Comparison of ENCODE assay signal across 8 cellular contexts in the genomic region with DNA sequence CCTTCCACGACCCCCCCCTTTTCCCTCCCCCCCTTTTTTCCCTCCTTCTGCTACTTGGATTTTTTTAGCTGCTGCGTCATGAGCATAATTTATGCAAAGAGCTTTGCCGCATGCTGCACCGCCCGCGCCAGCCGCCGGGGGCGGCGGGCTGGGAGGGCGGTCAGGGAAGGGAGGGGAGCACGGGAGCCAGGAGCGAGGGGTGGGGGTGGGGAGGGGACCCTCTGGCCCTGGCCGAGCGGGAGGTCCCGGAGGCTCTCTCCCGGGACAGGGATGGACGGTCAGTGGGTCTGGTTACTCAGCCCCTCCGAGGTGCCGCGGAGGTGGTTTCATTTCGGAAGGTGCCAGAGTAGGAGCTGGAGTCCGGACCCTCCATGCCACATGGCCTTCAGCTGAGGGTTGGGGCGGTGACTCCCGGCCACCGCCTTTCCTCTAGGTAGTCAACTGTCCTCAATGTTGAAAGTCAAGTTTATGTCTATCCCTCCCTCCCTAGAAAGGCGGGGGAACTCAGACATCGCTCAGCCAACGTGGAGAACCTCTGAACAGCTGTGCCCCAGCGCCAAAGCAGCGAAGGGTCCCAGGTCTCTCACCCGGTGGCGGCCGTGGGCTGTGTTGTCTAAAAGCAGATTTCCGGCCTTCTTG. TPM values are rescaled to one million over a fixed set of nuclear protein-coding genes. Genes with fewer than 3 reads are reported as not detected.
DNase-seq lines count a peak whose midpoint lies in the region; ATAC-seq and TF ChIP-seq lines count a peak whose summit lies in the region.

A gene with protein sequence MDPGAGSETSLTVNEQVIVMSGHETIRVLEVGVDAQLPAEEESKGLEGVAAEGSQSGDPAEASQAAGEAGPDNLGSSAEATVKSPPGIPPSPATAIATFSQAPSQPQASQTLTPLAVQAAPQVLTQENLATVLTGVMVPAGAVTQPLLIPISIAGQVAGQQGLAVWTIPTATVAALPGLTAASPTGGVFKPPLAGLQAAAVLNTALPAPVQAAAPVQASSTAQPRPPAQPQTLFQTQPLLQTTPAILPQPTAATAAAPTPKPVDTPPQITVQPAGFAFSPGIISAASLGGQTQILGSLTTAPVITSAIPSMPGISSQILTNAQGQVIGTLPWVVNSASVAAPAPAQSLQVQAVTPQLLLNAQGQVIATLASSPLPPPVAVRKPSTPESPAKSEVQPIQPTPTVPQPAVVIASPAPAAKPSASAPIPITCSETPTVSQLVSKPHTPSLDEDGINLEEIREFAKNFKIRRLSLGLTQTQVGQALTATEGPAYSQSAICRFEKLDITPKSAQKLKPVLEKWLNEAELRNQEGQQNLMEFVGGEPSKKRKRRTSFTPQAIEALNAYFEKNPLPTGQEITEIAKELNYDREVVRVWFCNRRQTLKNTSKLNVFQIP (minus strand): TSS at position 95 of the 639 bp plus-strand sequence. CDS start 11,226 bp downstream, outside the sequence.

- peak within 1 kb of the TSS; percentile 94 to 96 (median 96) for H3K4me3 Mint-ChIP-seq in IgD-negative memory B cell

- TF ChIP-seq POLR2A in stomach (IDR thresholded peaks at IDR 0.05), result no peak

- peaks cover 19% of the 10 kb centered on the region for H3K79me2 ChIP-seq in neural cell (replicated peaks; ENCODE audit: insufficient read depth, low read length)

- WGBS in stomach, 5 donors, result 0 to 1% (median 1%) methylated on average over 31 to 35 of the region's 35 CpGs

- peak within 1 kb of the TSS; percentile 88 for H3K9ac ChIP-seq in neural cell (ENCODE audit: low read length)

- H3K4me1 ChIP-seq in stomach, result peaks cover 13 to 43% (median 27%) of the 10 kb centered on the region in 4 donors

- H3K9me3 ChIP-seq in neural cell (ENCODE audit: low read length) (no peaks in the 10 kb centered on the region), stomach (no peaks in the 10 kb centered on the region)

- H3K27me3 ChIP-seq in neural cell (ENCODE audit: insufficient read depth, low read depth, low read length), result no peaks in the 10 kb centered on the region
- no peaks in the 10 kb centered on the region for H3K27me3 ChIP-seq in stomach

- H3F3A ChIP-seq in neural cell (ENCODE audit: insufficient read depth, low read length, poor library complexity, severe bottlenecking), result no peaks in the 10 kb centered on the region

- H3K9me3 Mint-ChIP-seq in IgD-negative memory B cell, result no peaks in the 10 kb centered on the region

- H3K27ac ChIP-seq in neural cell (ENCODE audit: low read length) (peak within 1 kb of the TSS; percentile 68), stomach (peak within 1 kb of the TSS; percentile 97 to 99 (median 98))

- intact Hi-C loops in stomach (cut with DNase I; ENCODE audit: low total_unique reads), result no loop called here

- H2AFZ ChIP-seq in neural cell (ENCODE audit: low read depth, low read length), result peak within 1 kb of the TSS; percentile 83

- no peak for TF ChIP-seq RAD21 in neural cell (conservative IDR thresholded peaks at IDR 0.05)

- peaks cover 4% of the 10 kb centered on the region for H3K36me3 Mint-ChIP-seq in IgD-negative memory B cell

- H3K4me3 ChIP-seq in fibroblast of villous mesenchyme (ENCODE audit: low read depth, low read length) (peak within 1 kb of the TSS; percentile 77), neural cell (ENCODE audit: low read length) (peak within 1 kb of the TSS; percentile 86), stomach (peak within 1 kb of the TSS; percentile 83 to 97 (median 90))

- no peaks in the 10 kb centered on the region for H3K9me2 ChIP-seq in neural cell (ENCODE audit: insufficient read depth, low read length)

- H3K36me3 ChIP-seq in neural cell (ENCODE audit: insufficient read depth, low read length) (no peaks in the 10 kb centered on the region), stomach (no peaks in the 10 kb centered on the region)

- TF ChIP-seq EP300 in neural cell (conservative IDR thresholded peaks at IDR 0.05; ENCODE audit: poor library complexity, severe bottlenecking), result no peak
- TF ChIP-seq EP300 in stomach (IDR thresholded peaks at IDR 0.05), result no peak

- H3K4me1 Mint-ChIP-seq in IgD-negative memory B cell, result peaks cover 15 to 19% (median 18%) of the 10 kb centered on the region in 3 donors

- peak; percentile 72 for ATAC-seq in GM21447 (IDR thresholded peaks at IDR 0.05; ENCODE audit: unreplicated experiment)

- TF ChIP-seq CTCF in fibroblast of villous mesenchyme (IDR thresholded peaks at IDR 0.05; ENCODE audit: insufficient read depth, low read depth, low read length) (peak; percentile 62), neural cell (IDR thresholded peaks at IDR 0.05; ENCODE audit: poor library complexity, severe bottlenecking) (peak; percentile 57), stomach (IDR thresholded peaks at IDR 0.05) (peak in 5 of 7 experiments; percentile 58 to 83 (median 80))

- H3K27me3 Mint-ChIP-seq in IgD-negative memory B cell, result no peaks in the 10 kb centered on the region

- H3K27ac Mint-ChIP-seq in IgD-negative memory B cell, result peak within 1 kb of the TSS; percentile 96 to 97 (median 97)

- no peaks in the 10 kb centered on the region for H4K20me1 ChIP-seq in neural cell (ENCODE audit: insufficient read depth)

- DNase-seq in DMS114 treated with DMSO at 0.1 percent for 48 hours (lab: John Stamatoyannopoulos, UW; ENCODE audit: unreplicated experiment), result peak; percentile 41
- peak; percentile 73 for DNase-seq in RPMI7951 (ENCODE audit: low read depth)
- DNase-seq in activated effector memory CD4-positive, alpha-beta T cell treated with anti-CD3 and anti-CD28 coated beads, Interleukin-2, amount 50 U/mL, for 16 hours, result peak; percentile 88
- DNase-seq in fibroblast of villous mesenchyme (ENCODE audit: low read depth), result peak; percentile 76
- peak; percentile 72 for DNase-seq in stomach

- H3K4me2 ChIP-seq in neural cell (ENCODE audit: low read length), result peak within 1 kb of the TSS; percentile 90

TF ChIP-seq in neural cell, 6 proteins besides CTCF, POLR2A, EP300 and RAD21:
- TF ChIP-seq POLR2AphosphoS5 (IDR thresholded peaks at IDR 0.05) (no peak), MXI1 (conservative IDR thresholded peaks at IDR 0.05; ENCODE audit: poor library complexity, severe bottlenecking) (no peak), SMC3 (conservative IDR thresholded peaks at IDR 0.05; ENCODE audit: poor library complexity) (no peak), EZH2 (IDR thresholded peaks at IDR 0.05; ENCODE audit: borderline replicate concordance, insufficient read depth, low read length, poor library complexity, severe bottlenecking) (no peak), TAF1 (IDR thresholded peaks at IDR 0.05; ENCODE audit: low read depth) (no peak)
- TF ChIP-seq, protein P1, sequence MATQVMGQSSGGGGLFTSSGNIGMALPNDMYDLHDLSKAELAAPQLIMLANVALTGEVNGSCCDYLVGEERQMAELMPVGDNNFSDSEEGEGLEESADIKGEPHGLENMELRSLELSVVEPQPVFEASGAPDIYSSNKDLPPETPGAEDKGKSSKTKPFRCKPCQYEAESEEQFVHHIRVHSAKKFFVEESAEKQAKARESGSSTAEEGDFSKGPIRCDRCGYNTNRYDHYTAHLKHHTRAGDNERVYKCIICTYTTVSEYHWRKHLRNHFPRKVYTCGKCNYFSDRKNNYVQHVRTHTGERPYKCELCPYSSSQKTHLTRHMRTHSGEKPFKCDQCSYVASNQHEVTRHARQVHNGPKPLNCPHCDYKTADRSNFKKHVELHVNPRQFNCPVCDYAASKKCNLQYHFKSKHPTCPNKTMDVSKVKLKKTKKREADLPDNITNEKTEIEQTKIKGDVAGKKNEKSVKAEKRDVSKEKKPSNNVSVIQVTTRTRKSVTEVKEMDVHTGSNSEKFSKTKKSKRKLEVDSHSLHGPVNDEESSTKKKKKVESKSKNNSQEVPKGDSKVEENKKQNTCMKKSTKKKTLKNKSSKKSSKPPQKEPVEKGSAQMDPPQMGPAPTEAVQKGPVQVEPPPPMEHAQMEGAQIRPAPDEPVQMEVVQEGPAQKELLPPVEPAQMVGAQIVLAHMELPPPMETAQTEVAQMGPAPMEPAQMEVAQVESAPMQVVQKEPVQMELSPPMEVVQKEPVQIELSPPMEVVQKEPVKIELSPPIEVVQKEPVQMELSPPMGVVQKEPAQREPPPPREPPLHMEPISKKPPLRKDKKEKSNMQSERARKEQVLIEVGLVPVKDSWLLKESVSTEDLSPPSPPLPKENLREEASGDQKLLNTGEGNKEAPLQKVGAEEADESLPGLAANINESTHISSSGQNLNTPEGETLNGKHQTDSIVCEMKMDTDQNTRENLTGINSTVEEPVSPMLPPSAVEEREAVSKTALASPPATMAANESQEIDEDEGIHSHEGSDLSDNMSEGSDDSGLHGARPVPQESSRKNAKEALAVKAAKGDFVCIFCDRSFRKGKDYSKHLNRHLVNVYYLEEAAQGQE (IDR thresholded peaks at IDR 0.05; ENCODE audit: borderline replicate concordance), result no peak

RNA-seq across cellular contexts. Expression of the gene that starts here (rescaled TPM):
- polyA plus RNA-seq in IgD-negative memory B cell (3.2 TPM), neural cell (12.4 and 12.7 TPM in 2 replicates), stomach (1 to 10 TPM; 3.8 to 5.7 (median 5.1) TPM)
- 1.7 and 5.5 TPM in 2 replicates for total RNA-seq in RPMI7951 (2014; rRNA removed; shearing (Covaris generic))
- total RNA-seq in fibroblast of villous mesenchyme (3.5 and 4.5 TPM in 2 replicates), stomach (10 to 100 TPM in 3 of 5 donors, 1 to 10 TPM in 2; 5.9 to 16.8 (median 12.9) TPM)
- polyA minus RNA-seq in neural cell, result 20.5 and 26.7 TPM in 2 replicates

Comparison
In these comparisons a context has a peak if more than half of its experiments do, and no peak if none do; other contexts are left out.
1. Peak in every context shown above with its lines: DNase-seq, ATAC-seq, H3K4me3 ChIP-seq and H3K27ac ChIP-seq.